1 cellular context compared by ENCODE assay signal in the genomic region with DNA sequence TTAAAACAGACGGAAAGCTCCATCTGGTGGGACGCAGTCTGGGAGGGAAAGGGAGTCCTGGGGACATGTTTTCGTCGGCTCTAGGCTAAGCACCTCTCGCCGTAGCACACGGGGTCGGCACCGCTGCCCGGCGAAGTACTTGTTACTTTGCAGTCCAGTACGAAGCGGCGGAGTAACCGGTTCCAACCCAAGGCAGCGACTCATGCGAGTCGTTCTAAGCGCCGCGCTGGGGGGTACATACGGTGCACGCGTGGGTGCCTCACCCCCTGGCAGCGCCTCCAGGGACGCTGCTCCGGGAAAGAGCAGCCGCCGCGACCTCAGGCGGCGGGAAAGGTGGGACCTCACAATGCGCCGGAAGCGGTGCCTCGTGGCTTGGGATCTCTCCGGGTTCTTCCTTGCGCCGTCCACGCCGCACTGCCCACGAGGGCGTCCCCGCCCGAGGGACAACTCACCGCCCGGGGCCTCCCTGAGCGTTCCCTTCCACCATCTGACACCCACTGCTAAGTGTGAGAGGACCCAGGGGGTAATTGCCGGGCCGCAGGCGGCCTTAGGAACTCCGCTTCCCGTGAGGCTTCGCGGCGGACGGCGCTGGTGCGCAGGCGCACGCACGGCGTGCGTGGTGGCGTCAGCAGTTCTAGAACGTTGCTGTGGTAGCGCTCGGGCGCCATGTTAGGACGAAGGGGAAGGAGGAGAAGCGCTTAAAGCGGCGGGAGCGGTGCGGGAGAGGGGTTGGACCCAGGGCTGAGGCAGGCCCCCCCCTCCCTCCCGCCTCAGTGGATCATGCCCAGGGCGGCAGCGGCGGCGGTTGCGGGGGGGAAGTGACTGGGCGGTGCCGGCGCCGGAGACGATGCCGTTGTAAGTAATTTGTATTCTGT.
TF ChIP-seq lines count a peak whose summit lies in the region.

A gene (plus strand): TSS at position 637 of the 875 bp plus-strand sequence. CDS start 211 bp downstream, at position 848.

TF ChIP-seq in GM12878, 131 proteins besides CTCF, POLR2A, EP300 and RAD21 (continued from another document and continues in another):
- TF ChIP-seq, protein P1, sequence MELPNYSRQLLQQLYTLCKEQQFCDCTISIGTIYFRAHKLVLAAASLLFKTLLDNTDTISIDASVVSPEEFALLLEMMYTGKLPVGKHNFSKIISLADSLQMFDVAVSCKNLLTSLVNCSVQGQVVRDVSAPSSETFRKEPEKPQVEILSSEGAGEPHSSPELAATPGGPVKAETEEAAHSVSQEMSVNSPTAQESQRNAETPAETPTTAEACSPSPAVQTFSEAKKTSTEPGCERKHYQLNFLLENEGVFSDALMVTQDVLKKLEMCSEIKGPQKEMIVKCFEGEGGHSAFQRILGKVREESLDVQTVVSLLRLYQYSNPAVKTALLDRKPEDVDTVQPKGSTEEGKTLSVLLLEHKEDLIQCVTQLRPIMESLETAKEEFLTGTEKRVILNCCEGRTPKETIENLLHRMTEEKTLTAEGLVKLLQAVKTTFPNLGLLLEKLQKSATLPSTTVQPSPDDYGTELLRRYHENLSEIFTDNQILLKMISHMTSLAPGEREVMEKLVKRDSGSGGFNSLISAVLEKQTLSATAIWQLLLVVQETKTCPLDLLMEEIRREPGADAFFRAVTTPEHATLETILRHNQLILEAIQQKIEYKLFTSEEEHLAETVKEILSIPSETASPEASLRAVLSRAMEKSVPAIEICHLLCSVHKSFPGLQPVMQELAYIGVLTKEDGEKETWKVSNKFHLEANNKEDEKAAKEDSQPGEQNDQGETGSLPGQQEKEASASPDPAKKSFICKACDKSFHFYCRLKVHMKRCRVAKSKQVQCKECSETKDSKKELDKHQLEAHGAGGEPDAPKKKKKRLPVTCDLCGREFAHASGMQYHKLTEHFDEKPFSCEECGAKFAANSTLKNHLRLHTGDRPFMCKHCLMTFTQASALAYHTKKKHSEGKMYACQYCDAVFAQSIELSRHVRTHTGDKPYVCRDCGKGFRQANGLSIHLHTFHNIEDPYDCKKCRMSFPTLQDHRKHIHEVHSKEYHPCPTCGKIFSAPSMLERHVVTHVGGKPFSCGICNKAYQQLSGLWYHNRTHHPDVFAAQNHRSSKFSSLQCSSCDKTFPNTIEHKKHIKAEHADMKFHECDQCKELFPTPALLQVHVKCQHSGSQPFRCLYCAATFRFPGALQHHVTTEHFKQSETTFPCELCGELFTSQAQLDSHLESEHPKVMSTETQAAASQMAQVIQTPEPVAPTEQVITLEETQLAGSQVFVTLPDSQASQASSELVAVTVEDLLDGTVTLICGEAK (IDR thresholded peaks at IDR 0.05; ENCODE audit: borderline replicate concordance) = peak; percentile 38; the same call in 1 of the 2 replicates
- peak; percentile 77; the same call in 1 of the 2 replicates for TF ChIP-seq LARP7 (IDR thresholded peaks at IDR 0.05)
- TF ChIP-seq MEF2A (IDR thresholded peaks at IDR 0.05; ENCODE audit: insufficient read depth, low read depth, low read length) = no peak
- no peak for TF ChIP-seq SREBF2 (IDR thresholded peaks at IDR 0.05; ENCODE audit: low read length)
- no peak for TF ChIP-seq RFX5 (IDR thresholded peaks at IDR 0.05; ENCODE audit: low read depth, low read length)
- TF ChIP-seq SP1 (IDR thresholded peaks at IDR 0.05; ENCODE audit: low read depth, low read length) = no peak
- TF ChIP-seq, protein P2, sequence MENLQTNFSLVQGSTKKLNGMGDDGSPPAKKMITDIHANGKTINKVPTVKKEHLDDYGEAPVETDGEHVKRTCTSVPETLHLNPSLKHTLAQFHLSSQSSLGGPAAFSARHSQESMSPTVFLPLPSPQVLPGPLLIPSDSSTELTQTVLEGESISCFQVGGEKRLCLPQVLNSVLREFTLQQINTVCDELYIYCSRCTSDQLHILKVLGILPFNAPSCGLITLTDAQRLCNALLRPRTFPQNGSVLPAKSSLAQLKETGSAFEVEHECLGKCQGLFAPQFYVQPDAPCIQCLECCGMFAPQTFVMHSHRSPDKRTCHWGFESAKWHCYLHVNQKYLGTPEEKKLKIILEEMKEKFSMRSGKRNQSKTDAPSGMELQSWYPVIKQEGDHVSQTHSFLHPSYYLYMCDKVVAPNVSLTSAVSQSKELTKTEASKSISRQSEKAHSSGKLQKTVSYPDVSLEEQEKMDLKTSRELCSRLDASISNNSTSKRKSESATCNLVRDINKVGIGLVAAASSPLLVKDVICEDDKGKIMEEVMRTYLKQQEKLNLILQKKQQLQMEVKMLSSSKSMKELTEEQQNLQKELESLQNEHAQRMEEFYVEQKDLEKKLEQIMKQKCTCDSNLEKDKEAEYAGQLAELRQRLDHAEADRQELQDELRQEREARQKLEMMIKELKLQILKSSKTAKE (IDR thresholded peaks at IDR 0.05; ENCODE audit: low read depth, poor library complexity, severe bottlenecking) = no peak
- TF ChIP-seq, protein P3, sequence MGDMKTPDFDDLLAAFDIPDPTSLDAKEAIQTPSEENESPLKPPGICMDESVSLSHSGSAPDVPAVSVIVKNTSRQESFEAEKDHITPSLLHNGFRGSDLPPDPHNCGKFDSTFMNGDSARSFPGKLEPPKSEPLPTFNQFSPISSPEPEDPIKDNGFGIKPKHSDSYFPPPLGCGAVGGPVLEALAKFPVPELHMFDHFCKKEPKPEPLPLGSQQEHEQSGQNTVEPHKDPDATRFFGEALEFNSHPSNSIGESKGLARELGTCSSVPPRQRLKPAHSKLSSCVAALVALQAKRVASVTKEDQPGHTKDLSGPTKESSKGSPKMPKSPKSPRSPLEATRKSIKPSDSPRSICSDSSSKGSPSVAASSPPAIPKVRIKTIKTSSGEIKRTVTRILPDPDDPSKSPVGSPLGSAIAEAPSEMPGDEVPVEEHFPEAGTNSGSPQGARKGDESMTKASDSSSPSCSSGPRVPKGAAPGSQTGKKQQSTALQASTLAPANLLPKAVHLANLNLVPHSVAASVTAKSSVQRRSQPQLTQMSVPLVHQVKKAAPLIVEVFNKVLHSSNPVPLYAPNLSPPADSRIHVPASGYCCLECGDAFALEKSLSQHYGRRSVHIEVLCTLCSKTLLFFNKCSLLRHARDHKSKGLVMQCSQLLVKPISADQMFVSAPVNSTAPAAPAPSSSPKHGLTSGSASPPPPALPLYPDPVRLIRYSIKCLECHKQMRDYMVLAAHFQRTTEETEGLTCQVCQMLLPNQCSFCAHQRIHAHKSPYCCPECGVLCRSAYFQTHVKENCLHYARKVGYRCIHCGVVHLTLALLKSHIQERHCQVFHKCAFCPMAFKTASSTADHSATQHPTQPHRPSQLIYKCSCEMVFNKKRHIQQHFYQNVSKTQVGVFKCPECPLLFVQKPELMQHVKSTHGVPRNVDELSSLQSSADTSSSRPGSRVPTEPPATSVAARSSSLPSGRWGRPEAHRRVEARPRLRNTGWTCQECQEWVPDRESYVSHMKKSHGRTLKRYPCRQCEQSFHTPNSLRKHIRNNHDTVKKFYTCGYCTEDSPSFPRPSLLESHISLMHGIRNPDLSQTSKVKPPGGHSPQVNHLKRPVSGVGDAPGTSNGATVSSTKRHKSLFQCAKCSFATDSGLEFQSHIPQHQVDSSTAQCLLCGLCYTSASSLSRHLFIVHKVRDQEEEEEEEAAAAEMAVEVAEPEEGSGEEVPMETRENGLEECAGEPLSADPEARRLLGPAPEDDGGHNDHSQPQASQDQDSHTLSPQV (IDR thresholded peaks at IDR 0.05) = no peak
- TF ChIP-seq, protein P4, sequence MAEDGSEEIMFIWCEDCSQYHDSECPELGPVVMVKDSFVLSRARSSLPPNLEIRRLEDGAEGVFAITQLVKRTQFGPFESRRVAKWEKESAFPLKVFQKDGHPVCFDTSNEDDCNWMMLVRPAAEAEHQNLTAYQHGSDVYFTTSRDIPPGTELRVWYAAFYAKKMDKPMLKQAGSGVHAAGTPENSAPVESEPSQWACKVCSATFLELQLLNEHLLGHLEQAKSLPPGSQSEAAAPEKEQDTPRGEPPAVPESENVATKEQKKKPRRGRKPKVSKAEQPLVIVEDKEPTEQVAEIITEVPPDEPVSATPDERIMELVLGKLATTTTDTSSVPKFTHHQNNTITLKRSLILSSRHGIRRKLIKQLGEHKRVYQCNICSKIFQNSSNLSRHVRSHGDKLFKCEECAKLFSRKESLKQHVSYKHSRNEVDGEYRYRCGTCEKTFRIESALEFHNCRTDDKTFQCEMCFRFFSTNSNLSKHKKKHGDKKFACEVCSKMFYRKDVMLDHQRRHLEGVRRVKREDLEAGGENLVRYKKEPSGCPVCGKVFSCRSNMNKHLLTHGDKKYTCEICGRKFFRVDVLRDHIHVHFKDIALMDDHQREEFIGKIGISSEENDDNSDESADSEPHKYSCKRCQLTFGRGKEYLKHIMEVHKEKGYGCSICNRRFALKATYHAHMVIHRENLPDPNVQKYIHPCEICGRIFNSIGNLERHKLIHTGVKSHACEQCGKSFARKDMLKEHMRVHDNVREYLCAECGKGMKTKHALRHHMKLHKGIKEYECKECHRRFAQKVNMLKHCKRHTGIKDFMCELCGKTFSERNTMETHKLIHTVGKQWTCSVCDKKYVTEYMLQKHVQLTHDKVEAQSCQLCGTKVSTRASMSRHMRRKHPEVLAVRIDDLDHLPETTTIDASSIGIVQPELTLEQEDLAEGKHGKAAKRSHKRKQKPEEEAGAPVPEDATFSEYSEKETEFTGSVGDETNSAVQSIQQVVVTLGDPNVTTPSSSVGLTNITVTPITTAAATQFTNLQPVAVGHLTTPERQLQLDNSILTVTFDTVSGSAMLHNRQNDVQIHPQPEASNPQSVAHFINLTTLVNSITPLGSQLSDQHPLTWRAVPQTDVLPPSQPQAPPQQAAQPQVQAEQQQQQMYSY (CRISPR knock-in tag; IDR thresholded peaks at IDR 0.05) = no peak
- TF ChIP-seq BCL11A (IDR thresholded peaks at IDR 0.05; ENCODE audit: low read depth, low read length) = no peak
- no peak for TF ChIP-seq SMAD1 (IDR thresholded peaks at IDR 0.05; ENCODE audit: low read depth, partially characterized antibody)
- TF ChIP-seq ESRRA (IDR thresholded peaks at IDR 0.05; ENCODE audit: low read length) = no peak
- TF ChIP-seq BHLHE40 (IDR thresholded peaks at IDR 0.05; ENCODE audit: borderline replicate concordance in 1 of 2, low read depth in 2 of 2, low read length in 1 of 2) = peak in 1 of 2 experiments; percentile 32; a peak in 1 of 4 replicates
- peak; percentile 91 for TF ChIP-seq CREM (IDR thresholded peaks at IDR 0.05; ENCODE audit: low read depth)
- peak; percentile 89; the same call in 1 of the 2 replicates for TF ChIP-seq PML (IDR thresholded peaks at IDR 0.05; ENCODE audit: low read length)
- TF ChIP-seq NR2C2 (IDR thresholded peaks at IDR 0.05; ENCODE audit: borderline replicate concordance, control insufficient read depth, insufficient read length, low read depth) = no peak
- TF ChIP-seq, protein P5, sequence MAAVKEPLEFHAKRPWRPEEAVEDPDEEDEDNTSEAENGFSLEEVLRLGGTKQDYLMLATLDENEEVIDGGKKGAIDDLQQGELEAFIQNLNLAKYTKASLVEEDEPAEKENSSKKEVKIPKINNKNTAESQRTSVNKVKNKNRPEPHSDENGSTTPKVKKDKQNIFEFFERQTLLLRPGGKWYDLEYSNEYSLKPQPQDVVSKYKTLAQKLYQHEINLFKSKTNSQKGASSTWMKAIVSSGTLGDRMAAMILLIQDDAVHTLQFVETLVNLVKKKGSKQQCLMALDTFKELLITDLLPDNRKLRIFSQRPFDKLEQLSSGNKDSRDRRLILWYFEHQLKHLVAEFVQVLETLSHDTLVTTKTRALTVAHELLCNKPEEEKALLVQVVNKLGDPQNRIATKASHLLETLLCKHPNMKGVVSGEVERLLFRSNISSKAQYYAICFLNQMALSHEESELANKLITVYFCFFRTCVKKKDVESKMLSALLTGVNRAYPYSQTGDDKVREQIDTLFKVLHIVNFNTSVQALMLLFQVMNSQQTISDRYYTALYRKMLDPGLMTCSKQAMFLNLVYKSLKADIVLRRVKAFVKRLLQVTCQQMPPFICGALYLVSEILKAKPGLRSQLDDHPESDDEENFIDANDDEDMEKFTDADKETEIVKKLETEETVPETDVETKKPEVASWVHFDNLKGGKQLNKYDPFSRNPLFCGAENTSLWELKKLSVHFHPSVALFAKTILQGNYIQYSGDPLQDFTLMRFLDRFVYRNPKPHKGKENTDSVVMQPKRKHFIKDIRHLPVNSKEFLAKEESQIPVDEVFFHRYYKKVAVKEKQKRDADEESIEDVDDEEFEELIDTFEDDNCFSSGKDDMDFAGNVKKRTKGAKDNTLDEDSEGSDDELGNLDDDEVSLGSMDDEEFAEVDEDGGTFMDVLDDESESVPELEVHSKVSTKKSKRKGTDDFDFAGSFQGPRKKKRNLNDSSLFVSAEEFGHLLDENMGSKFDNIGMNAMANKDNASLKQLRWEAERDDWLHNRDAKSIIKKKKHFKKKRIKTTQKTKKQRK (IDR thresholded peaks at IDR 0.05; ENCODE audit: low read depth, low read length) = no peak
- no peak for TF ChIP-seq NR2C1 (IDR thresholded peaks at IDR 0.05)
- TF ChIP-seq CBX5 (IDR thresholded peaks at IDR 0.05; ENCODE audit: low read depth) = no peak
- no peak for TF ChIP-seq ASH2L (IDR thresholded peaks at IDR 0.05; ENCODE audit: borderline replicate concordance, low read depth)
- no peak for TF ChIP-seq BRCA1 (IDR thresholded peaks at IDR 0.05; ENCODE audit: low read depth, low read length)
- no peak for TF ChIP-seq FOS (IDR thresholded peaks at IDR 0.05; ENCODE audit: borderline replicate concordance, extremely low read depth, insufficient read length)
- TF ChIP-seq, protein P6, sequence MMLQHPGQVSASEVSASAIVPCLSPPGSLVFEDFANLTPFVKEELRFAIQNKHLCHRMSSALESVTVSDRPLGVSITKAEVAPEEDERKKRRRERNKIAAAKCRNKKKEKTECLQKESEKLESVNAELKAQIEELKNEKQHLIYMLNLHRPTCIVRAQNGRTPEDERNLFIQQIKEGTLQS (IDR thresholded peaks at IDR 0.05; ENCODE audit: borderline replicate concordance, extremely low read depth, low read depth, low read length) = no peak
- no peak for TF ChIP-seq FOXK2 (IDR thresholded peaks at IDR 0.05)
- no peak for TF ChIP-seq CEBPB (IDR thresholded peaks at IDR 0.05; ENCODE audit: borderline replicate concordance in 1 of 2, low read depth in 2 of 2, low read length in 2 of 2)
- TF ChIP-seq, protein P7, sequence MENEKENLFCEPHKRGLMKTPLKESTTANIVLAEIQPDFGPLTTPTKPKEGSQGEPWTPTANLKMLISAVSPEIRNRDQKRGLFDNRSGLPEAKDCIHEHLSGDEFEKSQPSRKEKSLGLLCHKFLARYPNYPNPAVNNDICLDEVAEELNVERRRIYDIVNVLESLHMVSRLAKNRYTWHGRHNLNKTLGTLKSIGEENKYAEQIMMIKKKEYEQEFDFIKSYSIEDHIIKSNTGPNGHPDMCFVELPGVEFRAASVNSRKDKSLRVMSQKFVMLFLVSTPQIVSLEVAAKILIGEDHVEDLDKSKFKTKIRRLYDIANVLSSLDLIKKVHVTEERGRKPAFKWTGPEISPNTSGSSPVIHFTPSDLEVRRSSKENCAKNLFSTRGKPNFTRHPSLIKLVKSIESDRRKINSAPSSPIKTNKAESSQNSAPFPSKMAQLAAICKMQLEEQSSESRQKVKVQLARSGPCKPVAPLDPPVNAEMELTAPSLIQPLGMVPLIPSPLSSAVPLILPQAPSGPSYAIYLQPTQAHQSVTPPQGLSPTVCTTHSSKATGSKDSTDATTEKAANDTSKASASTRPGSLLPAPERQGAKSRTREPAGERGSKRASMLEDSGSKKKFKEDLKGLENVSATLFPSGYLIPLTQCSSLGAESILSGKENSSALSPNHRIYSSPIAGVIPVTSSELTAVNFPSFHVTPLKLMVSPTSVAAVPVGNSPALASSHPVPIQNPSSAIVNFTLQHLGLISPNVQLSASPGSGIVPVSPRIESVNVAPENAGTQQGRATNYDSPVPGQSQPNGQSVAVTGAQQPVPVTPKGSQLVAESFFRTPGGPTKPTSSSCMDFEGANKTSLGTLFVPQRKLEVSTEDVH (IDR thresholded peaks at IDR 0.05; ENCODE audit: low read depth, partially characterized antibody) = peak; percentile 69
- peak; percentile 76; the same call in 1 of the 2 replicates for TF ChIP-seq POLR2AphosphoS2 (IDR thresholded peaks at IDR 0.05; ENCODE audit: low read depth, low read length)
- TF ChIP-seq PAX5 (IDR thresholded peaks at IDR 0.05; ENCODE audit: borderline replicate concordance, low read depth, low read length) = peak; percentile 20; the same call in 1 of the 2 replicates
- TF ChIP-seq NFYA (IDR thresholded peaks at IDR 0.05; ENCODE audit: borderline replicate concordance, low read depth, low read length) = no peak
